Comparison of ENCODE assay signal across 14 cellular contexts in genomic region chr2:226158229-226158628, GRCh38.
A peak's percentile ranks its signal among the peaks of the same experiment; 100 is the strongest.
DNase-seq lines count a peak whose midpoint lies in the region; ATAC-seq and TF ChIP-seq lines count a peak whose summit lies in the region.
"Had no signal": no experiment of that assay in that cellular context is flagged by ENCODE, and none has a peak within 500 bp of the region (broad histone marks: within the 10 kb centered on the region; RNA-seq: fewer than 3 reads in every experiment).

No MANE protein-coding gene starts in this region.

- H3K18ac ChIP-seq in neuronal stem cell (ENCODE audit: low read length), result no peak overlapping the region

- H3K4ac ChIP-seq in neuronal stem cell (ENCODE audit: low read length), result no peak overlapping the region

- H3K9ac ChIP-seq in neuronal stem cell (ENCODE audit: low read depth, low read length, poor library complexity), result no peak overlapping the region
- H3K9ac ChIP-seq: GM23248 had no signal

- H3K4me1 Mint-ChIP-seq in GM23338 (peaks cover 53% of the 10 kb centered on the region), chondrocyte (ENCODE audit: low read depth) (peaks cover 5% of the 10 kb centered on the region)
- H3K4me1 Mint-ChIP-seq: CD8-positive, alpha-beta memory T cell had no signal

- H3K4me2 ChIP-seq in GM23338, result peak overlapping the region; percentile 4; the same call in 1 of the 2 replicates
- no peak overlapping the region for H3K4me2 ChIP-seq in neuronal stem cell (ENCODE audit: insufficient read depth, low read length, poor library complexity, severe bottlenecking)
- H3K4me2 ChIP-seq in hepatocyte, result no peak overlapping the region

- H2BK12ac ChIP-seq in neuronal stem cell (ENCODE audit: low read length), result no peak overlapping the region

- H3K27ac ChIP-seq in left ventricle myocardium inferior (replicated peaks), result no peak overlapping the region
- no peak overlapping the region for H3K27ac ChIP-seq in GM23338 (ENCODE audit: low read depth)
- H3K27ac ChIP-seq in neuronal stem cell (replicated peaks; ENCODE audit: low read length), result no peak overlapping the region
- no peak overlapping the region for H3K27ac ChIP-seq in hepatocyte
- H3K27ac ChIP-seq: 22Rv1, GM23248 had no signal

- peak; percentile 71 for ATAC-seq in Right ventricle myocardium inferior
- ATAC-seq in GM23338, result no peak

- H4K20me1 ChIP-seq in GM23338 (replicated peaks; ENCODE audit: insufficient read depth), result no peaks in the 10 kb centered on the region
- H4K20me1 ChIP-seq in hepatocyte (ENCODE audit: insufficient read depth, poor library complexity, severe bottlenecking), result no peaks in the 10 kb centered on the region

- no peak overlapping the region for H3K4me3 ChIP-seq in left ventricle myocardium inferior
- H3K4me3 ChIP-seq in GM23338, result no peak overlapping the region
- no peak overlapping the region for H3K4me3 ChIP-seq in neuronal stem cell (ENCODE audit: low read length in 2 of 2)
- H3K4me3 ChIP-seq in hepatocyte, result no peak overlapping the region
- H3K4me3 ChIP-seq: GM23248 had no signal

- H3K9me3 Mint-ChIP-seq in GM23338 (no peaks in the 10 kb centered on the region), chondrocyte (ENCODE audit: low read depth) (no peaks in the 10 kb centered on the region)
- H3K9me3 Mint-ChIP-seq: CD14-positive monocyte; CD8-positive, alpha-beta memory T cell had no signal

- no peak overlapping the region for H2AK5ac ChIP-seq in neuronal stem cell (ENCODE audit: low read depth, low read length)

- TF ChIP-seq CTCF in left ventricle myocardium inferior (IDR thresholded peaks at IDR 0.05; ENCODE audit: borderline replicate concordance) (no peak), GM23338 (conservative IDR thresholded peaks at IDR 0.05; ENCODE audit: low read depth in 2 of 2) (no peak), chondrocyte (IDR thresholded peaks at IDR 0.05) (no peak), hepatocyte (IDR thresholded peaks at IDR 0.05; ENCODE audit: poor library complexity) (no peak)

- H3K4me3 Mint-ChIP-seq in GM23338, result no peak overlapping the region
- H3K4me3 Mint-ChIP-seq in chondrocyte (ENCODE audit: unreplicated experiment), result no peak overlapping the region
- H3K4me3 Mint-ChIP-seq: CD14-positive monocyte; CD8-positive, alpha-beta memory T cell had no signal

- no peaks in the 10 kb centered on the region for H3K36me3 Mint-ChIP-seq in GM23338 (ENCODE audit: low read depth)
- H3K36me3 Mint-ChIP-seq in chondrocyte (ENCODE audit: low read depth), result no peaks in the 10 kb centered on the region
- H3K36me3 Mint-ChIP-seq: CD14-positive monocyte; CD8-positive, alpha-beta memory T cell had no signal

- H3K9me2 ChIP-seq in GM23338 (ENCODE audit: insufficient read depth) (no peaks in the 10 kb centered on the region), hepatocyte (replicated peaks; ENCODE audit: insufficient read depth) (no peaks in the 10 kb centered on the region)

- no peak overlapping the region for H2BK120ac ChIP-seq in neuronal stem cell (ENCODE audit: low read depth, low read length)

- no peak overlapping the region for H2AFZ ChIP-seq in GM23338
- peak overlapping the region; percentile 7 for H2AFZ ChIP-seq in neuronal stem cell (ENCODE audit: low read length)
- H2AFZ ChIP-seq in hepatocyte, result no peak overlapping the region
- H2AFZ ChIP-seq: GM23248 had no signal

- H3K4me1 ChIP-seq in left ventricle myocardium inferior, result peaks cover 6% of the 10 kb centered on the region
- peaks cover 33% of the 10 kb centered on the region for H3K4me1 ChIP-seq in GM23338 (ENCODE audit: insufficient read depth)
- peaks cover 16 to 33% of the 10 kb centered on the region in 2 donors for H3K4me1 ChIP-seq in neuronal stem cell (ENCODE audit: control insufficient read depth in 2 of 2, insufficient read depth in 1 of 2, low read depth in 1 of 2, low read length in 2 of 2)
- peaks cover 6% of the 10 kb centered on the region for H3K4me1 ChIP-seq in hepatocyte (ENCODE audit: insufficient read depth)

- no peak for DNase-seq in Right ventricle myocardium inferior (ENCODE audit: missing footprints)
- DNase-seq in left ventricle myocardium inferior, result no peak
- DNase-seq in GM23338 (ENCODE audit: low spot score), result no peak
- peak; percentile 31 for DNase-seq in OCI-M1 (lab: John Stamatoyannopoulos, UW)
- DNase-seq in neuronal stem cell (ENCODE audit: low spot score), result no peak
- no peak for DNase-seq in dermis blood vessel endothelial cell
- no peak for DNase-seq in chondrocyte (ENCODE audit: low spot score)
- DNase-seq in hepatocyte (ENCODE audit: low spot score), result no peak
- DNase-seq: CD8-positive, alpha-beta memory T cell; DMS 273 treated with DMSO at 0.1 percent for 48 hours; GM23248; H7 had no signal

- H3K27me3 ChIP-seq in left ventricle myocardium inferior (ENCODE audit: low read depth) (no peaks in the 10 kb centered on the region), GM23338 (ENCODE audit: insufficient read depth) (no peaks in the 10 kb centered on the region), neuronal stem cell (ENCODE audit: control insufficient read depth in 3 of 3, insufficient read depth in 3 of 3, low read depth in 1 of 3, low read length in 3 of 3) (no peaks in the 10 kb centered on the region), hepatocyte (no peaks in the 10 kb centered on the region)

- no peaks in the 10 kb centered on the region for H3K79me2 ChIP-seq in GM23338 (replicated peaks; ENCODE audit: insufficient read depth)
- no peaks in the 10 kb centered on the region for H3K79me2 ChIP-seq in hepatocyte

- no peaks in the 10 kb centered on the region for H3K27me3 Mint-ChIP-seq in GM23338 (ENCODE audit: insufficient read depth, low read depth, poor library complexity)
- H3K27me3 Mint-ChIP-seq in chondrocyte (ENCODE audit: low read depth), result no peaks in the 10 kb centered on the region

- no peak overlapping the region for H3K14ac ChIP-seq in neuronal stem cell (ENCODE audit: low read length)

- WGBS in neuronal stem cell (ENCODE audit: extremely low coverage in 2 of 2, insufficient read length in 2 of 2, insufficient replicate concordance in 1 of 2), 2 donors, result no CpG with 5 or more reads among the region's 1 CpG
- WGBS in hepatocyte (ENCODE audit: low lambda C conversion rate, missing lambda C conversion rate), result 83% methylated on average over 1 of the region's 1 CpG

- H2BK15ac ChIP-seq in neuronal stem cell (ENCODE audit: low read length), result no peak overlapping the region

- no peaks in the 10 kb centered on the region for H3K36me3 ChIP-seq in left ventricle myocardium inferior
- H3K36me3 ChIP-seq in GM23338 (ENCODE audit: insufficient read depth), result no peaks in the 10 kb centered on the region
- H3K36me3 ChIP-seq in neuronal stem cell (replicated peaks in 1 of 2; ENCODE audit: control insufficient read depth in 2 of 2, insufficient read depth in 2 of 2, low read length in 2 of 2), result no peaks in the 10 kb centered on the region
- H3K36me3 ChIP-seq in hepatocyte (replicated peaks; ENCODE audit: insufficient read depth, low read depth), result no peaks in the 10 kb centered on the region

- H3K27ac Mint-ChIP-seq in GM23338, result no peak overlapping the region; the same call in 1 of the 2 replicates
- H3K27ac Mint-ChIP-seq in chondrocyte (ENCODE audit: unreplicated experiment), result no peak overlapping the region
- H3K27ac Mint-ChIP-seq: CD14-positive monocyte; CD8-positive, alpha-beta memory T cell had no signal

- H3K23ac ChIP-seq in neuronal stem cell (ENCODE audit: low read depth, low read length, poor library complexity), result no peak overlapping the region

- no peaks in the 10 kb centered on the region for H3K79me1 ChIP-seq in neuronal stem cell (ENCODE audit: low read depth, low read length)

- intact Hi-C loops in Right ventricle myocardium inferior (cut with DNase I), result no loop called here
- intact Hi-C loops in left ventricle myocardium inferior (cut with micrococcal nuclease), result no loop called here

- H3F3A ChIP-seq in GM23338 (replicated peaks; ENCODE audit: low read depth), result no peaks in the 10 kb centered on the region

- H2BK5ac ChIP-seq in neuronal stem cell (ENCODE audit: low read length), result no peak overlapping the region

- no peaks in the 10 kb centered on the region for H3K9me3 ChIP-seq in left ventricle myocardium inferior (replicated peaks)
- H3K9me3 ChIP-seq in neuronal stem cell (replicated peaks in 1 of 2; ENCODE audit: control insufficient read depth in 2 of 2, insufficient read depth in 1 of 2, low read depth in 1 of 2, low read length in 2 of 2), result no peaks in the 10 kb centered on the region
- no peaks in the 10 kb centered on the region for H3K9me3 ChIP-seq in hepatocyte (ENCODE audit: low read depth)

- no peak overlapping the region for H4K8ac ChIP-seq in neuronal stem cell (ENCODE audit: low read depth, low read length)

- no peak overlapping the region for H4K91ac ChIP-seq in neuronal stem cell (ENCODE audit: low read depth, low read length, poor library complexity)

TF ChIP-seq in GM23338, 12 proteins besides CTCF, POLR2A, EP300 and RAD21 (continues in another document):
- TF ChIP-seq POLR2AphosphoS5 (IDR thresholded peaks at IDR 0.05; ENCODE audit: low read depth) (no peak), EZH2phosphoT487 (IDR thresholded peaks at IDR 0.05; ENCODE audit: unreplicated experiment) (no peak), STAT1 (IDR thresholded peaks at IDR 0.05; ENCODE audit: unreplicated experiment) (no peak), ZNF114 (CRISPR knock-in tag; IDR thresholded peaks at IDR 0.05) (no peak)
- TF ChIP-seq, protein P1, sequence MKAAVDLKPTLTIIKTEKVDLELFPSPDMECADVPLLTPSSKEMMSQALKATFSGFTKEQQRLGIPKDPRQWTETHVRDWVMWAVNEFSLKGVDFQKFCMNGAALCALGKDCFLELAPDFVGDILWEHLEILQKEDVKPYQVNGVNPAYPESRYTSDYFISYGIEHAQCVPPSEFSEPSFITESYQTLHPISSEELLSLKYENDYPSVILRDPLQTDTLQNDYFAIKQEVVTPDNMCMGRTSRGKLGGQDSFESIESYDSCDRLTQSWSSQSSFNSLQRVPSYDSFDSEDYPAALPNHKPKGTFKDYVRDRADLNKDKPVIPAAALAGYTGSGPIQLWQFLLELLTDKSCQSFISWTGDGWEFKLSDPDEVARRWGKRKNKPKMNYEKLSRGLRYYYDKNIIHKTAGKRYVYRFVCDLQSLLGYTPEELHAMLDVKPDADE (IDR thresholded peaks at IDR 0.05), result no peak
